Comparison of ENCODE assay signal across 1 cellular context in genomic region chr4:6773106-6773505, GRCh38.
TF ChIP-seq lines count a peak whose summit lies in the region.

No MANE protein-coding gene starts in this region.

TF ChIP-seq in HepG2, 621 proteins besides CTCF, POLR2A, EP300 and RAD21:
- TF ChIP-seq USF2 (IDR thresholded peaks at IDR 0.05; ENCODE audit: low read depth, low read length) = no peak
- TF ChIP-seq USF2 (CRISPR knock-in tag; IDR thresholded peaks at IDR 0.05; ENCODE audit: borderline replicate concordance) = no peak
- TF ChIP-seq, protein P1, sequence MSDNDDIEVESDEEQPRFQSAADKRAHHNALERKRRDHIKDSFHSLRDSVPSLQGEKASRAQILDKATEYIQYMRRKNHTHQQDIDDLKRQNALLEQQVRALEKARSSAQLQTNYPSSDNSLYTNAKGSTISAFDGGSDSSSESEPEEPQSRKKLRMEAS (IDR thresholded peaks at IDR 0.05) = 0 out of 2 replicates have a peak, but pooled peaks have one; percentile 28
- TF ChIP-seq, protein P2, sequence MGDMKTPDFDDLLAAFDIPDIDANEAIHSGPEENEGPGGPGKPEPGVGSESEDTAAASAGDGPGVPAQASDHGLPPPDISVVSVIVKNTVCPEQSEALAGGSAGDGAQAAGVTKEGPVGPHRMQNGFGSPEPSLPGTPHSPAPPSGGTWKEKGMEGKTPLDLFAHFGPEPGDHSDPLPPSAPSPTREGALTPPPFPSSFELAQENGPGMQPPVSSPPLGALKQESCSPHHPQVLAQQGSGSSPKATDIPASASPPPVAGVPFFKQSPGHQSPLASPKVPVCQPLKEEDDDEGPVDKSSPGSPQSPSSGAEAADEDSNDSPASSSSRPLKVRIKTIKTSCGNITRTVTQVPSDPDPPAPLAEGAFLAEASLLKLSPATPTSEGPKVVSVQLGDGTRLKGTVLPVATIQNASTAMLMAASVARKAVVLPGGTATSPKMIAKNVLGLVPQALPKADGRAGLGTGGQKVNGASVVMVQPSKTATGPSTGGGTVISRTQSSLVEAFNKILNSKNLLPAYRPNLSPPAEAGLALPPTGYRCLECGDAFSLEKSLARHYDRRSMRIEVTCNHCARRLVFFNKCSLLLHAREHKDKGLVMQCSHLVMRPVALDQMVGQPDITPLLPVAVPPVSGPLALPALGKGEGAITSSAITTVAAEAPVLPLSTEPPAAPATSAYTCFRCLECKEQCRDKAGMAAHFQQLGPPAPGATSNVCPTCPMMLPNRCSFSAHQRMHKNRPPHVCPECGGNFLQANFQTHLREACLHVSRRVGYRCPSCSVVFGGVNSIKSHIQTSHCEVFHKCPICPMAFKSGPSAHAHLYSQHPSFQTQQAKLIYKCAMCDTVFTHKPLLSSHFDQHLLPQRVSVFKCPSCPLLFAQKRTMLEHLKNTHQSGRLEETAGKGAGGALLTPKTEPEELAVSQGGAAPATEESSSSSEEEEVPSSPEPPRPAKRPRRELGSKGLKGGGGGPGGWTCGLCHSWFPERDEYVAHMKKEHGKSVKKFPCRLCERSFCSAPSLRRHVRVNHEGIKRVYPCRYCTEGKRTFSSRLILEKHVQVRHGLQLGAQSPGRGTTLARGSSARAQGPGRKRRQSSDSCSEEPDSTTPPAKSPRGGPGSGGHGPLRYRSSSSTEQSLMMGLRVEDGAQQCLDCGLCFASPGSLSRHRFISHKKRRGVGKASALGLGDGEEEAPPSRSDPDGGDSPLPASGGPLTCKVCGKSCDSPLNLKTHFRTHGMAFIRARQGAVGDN (CRISPR knock-in tag; IDR thresholded peaks at IDR 0.05) = peak; percentile 26; the same call in 1 of the 2 replicates
TF ChIP-seq in HepG2: peak in this region for 2.
